In the genomic region with DNA sequence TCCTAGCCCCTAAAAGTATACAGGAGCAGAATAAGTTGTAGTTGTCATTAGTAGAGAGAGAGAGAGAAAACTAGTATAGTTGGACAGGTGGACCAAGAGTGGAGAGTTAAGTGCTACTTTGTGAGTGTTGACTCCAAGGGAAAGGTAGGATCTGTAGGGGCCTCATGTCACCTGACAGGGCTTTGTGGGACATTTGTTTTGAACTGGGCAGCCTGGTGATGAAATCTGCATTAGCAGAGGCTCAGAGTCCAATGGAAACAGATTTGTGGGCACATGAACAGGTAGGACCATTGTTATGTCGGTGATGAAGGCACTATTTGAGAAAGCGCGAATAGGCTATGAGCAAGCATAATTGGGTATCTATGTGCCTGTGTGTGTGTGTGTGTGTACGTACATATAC, we compare ENCODE assay signal across 1 cellular context.
TF ChIP-seq lines count a peak whose summit lies in the region.

No MANE protein-coding gene starts in this region.

TF ChIP-seq in HepG2, 621 proteins besides CTCF, POLR2A, EP300 and RAD21 (continued from another document and continues in another):
- TF ChIP-seq, protein P1, sequence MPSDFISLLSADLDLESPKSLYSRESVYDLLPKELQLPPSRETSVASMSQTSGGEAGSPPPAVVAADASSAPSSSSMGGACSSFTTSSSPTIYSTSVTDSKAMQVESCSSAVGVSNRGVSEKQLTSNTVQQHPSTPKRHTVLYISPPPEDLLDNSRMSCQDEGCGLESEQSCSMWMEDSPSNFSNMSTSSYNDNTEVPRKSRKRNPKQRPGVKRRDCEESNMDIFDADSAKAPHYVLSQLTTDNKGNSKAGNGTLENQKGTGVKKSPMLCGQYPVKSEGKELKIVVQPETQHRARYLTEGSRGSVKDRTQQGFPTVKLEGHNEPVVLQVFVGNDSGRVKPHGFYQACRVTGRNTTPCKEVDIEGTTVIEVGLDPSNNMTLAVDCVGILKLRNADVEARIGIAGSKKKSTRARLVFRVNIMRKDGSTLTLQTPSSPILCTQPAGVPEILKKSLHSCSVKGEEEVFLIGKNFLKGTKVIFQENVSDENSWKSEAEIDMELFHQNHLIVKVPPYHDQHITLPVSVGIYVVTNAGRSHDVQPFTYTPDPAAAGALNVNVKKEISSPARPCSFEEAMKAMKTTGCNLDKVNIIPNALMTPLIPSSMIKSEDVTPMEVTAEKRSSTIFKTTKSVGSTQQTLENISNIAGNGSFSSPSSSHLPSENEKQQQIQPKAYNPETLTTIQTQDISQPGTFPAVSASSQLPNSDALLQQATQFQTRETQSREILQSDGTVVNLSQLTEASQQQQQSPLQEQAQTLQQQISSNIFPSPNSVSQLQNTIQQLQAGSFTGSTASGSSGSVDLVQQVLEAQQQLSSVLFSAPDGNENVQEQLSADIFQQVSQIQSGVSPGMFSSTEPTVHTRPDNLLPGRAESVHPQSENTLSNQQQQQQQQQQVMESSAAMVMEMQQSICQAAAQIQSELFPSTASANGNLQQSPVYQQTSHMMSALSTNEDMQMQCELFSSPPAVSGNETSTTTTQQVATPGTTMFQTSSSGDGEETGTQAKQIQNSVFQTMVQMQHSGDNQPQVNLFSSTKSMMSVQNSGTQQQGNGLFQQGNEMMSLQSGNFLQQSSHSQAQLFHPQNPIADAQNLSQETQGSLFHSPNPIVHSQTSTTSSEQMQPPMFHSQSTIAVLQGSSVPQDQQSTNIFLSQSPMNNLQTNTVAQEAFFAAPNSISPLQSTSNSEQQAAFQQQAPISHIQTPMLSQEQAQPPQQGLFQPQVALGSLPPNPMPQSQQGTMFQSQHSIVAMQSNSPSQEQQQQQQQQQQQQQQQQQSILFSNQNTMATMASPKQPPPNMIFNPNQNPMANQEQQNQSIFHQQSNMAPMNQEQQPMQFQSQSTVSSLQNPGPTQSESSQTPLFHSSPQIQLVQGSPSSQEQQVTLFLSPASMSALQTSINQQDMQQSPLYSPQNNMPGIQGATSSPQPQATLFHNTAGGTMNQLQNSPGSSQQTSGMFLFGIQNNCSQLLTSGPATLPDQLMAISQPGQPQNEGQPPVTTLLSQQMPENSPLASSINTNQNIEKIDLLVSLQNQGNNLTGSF (CRISPR knock-in tag; IDR thresholded peaks at IDR 0.05): no peak
- TF ChIP-seq TFE3 (CRISPR knock-in tag; IDR thresholded peaks at IDR 0.05) (peak; percentile 84), BCLAF1 (IDR thresholded peaks at IDR 0.05) (no peak), MLLT10 (CRISPR knock-in tag; IDR thresholded peaks at IDR 0.05) (no peak), PAWR (CRISPR knock-in tag; IDR thresholded peaks at IDR 0.05; ENCODE audit: borderline replicate concordance) (no peak), ZBTB14 (CRISPR knock-in tag; IDR thresholded peaks at IDR 0.05) (no peak), DMAP1 (CRISPR knock-in tag; IDR thresholded peaks at IDR 0.05) (no peak), SNAPC2 (CRISPR knock-in tag; IDR thresholded peaks at IDR 0.05) (no peak), GATAD2A (CRISPR knock-in tag; IDR thresholded peaks at IDR 0.05) (peak; percentile 47), RARA (CRISPR knock-in tag; IDR thresholded peaks at IDR 0.05) (no peak), SMYD3 (CRISPR knock-in tag; IDR thresholded peaks at IDR 0.05) (no peak), HDAC6 (IDR thresholded peaks at IDR 0.05; ENCODE audit: low read depth, low read length) (no peak), GFI1 (CRISPR knock-in tag; IDR thresholded peaks at IDR 0.05; ENCODE audit: borderline replicate concordance) (peak; percentile 73; the same call in 1 of the 2 replicates), PAF1 (CRISPR knock-in tag; IDR thresholded peaks at IDR 0.05) (no peak), CEBPB (IDR thresholded peaks at IDR 0.05; ENCODE audit: borderline replicate concordance, low read depth, low read length) (peak; percentile 36; the same call in 1 of the 2 replicates), GMEB1 (CRISPR knock-in tag; IDR thresholded peaks at IDR 0.05; ENCODE audit: borderline replicate concordance) (no peak), ZNF660 (CRISPR knock-in tag; IDR thresholded peaks at IDR 0.05; ENCODE audit: borderline replicate concordance, low read depth) (no peak), SIN3B (IDR thresholded peaks at IDR 0.05; ENCODE audit: low read length) (no peak), ZNF513 (CRISPR knock-in tag; conservative IDR thresholded peaks at IDR 0.05) (no peak), ARNT2 (CRISPR knock-in tag; IDR thresholded peaks at IDR 0.05; ENCODE audit: low read depth) (no peak), ZSCAN12 (CRISPR knock-in tag; IDR thresholded peaks at IDR 0.05) (no peak), BHLHE40 (IDR thresholded peaks at IDR 0.05; ENCODE audit: low read length) (0 out of 2 replicates have a peak, but pooled peaks have one; percentile 38), ZNF230 (CRISPR knock-in tag; IDR thresholded peaks at IDR 0.05) (no peak), EHMT2 (IDR thresholded peaks at IDR 0.05; ENCODE audit: borderline replicate concordance, low read depth, low read length) (peak; percentile 49; the same call in 1 of the 2 replicates), ZBTB21 (CRISPR knock-in tag; IDR thresholded peaks at IDR 0.05) (no peak), TRAFD1 (CRISPR knock-in tag; IDR thresholded peaks at IDR 0.05; ENCODE audit: borderline replicate concordance) (no peak), RBFOX2 (IDR thresholded peaks at IDR 0.05; ENCODE audit: low read depth, low read length) (no peak), ZNF33A (CRISPR knock-in tag; IDR thresholded peaks at IDR 0.05; ENCODE audit: borderline replicate concordance) (no peak), MAX (IDR thresholded peaks at IDR 0.05) (no peak), FOXO1 (CRISPR knock-in tag; IDR thresholded peaks at IDR 0.05) (0 out of 2 replicates have a peak, but pooled peaks have one; percentile 19), ZNF367 (CRISPR knock-in tag; IDR thresholded peaks at IDR 0.05; ENCODE audit: borderline replicate concordance) (no peak), ZNF205 (CRISPR knock-in tag; IDR thresholded peaks at IDR 0.05) (no peak), ZNF644 (CRISPR knock-in tag; IDR thresholded peaks at IDR 0.05; ENCODE audit: low read depth) (peak; percentile 62; the same call in 1 of the 2 replicates), SYNCRIP (IDR thresholded peaks at IDR 0.05; ENCODE audit: insufficient read depth, low read depth, low read length) (no peak), SOX13 (IDR thresholded peaks at IDR 0.05) (no peak), SOX13 (CRISPR knock-in tag; conservative IDR thresholded peaks at IDR 0.05 in 1 of 2, IDR thresholded peaks at IDR 0.05 in 1 of 2) (peak in 1 of 2 experiments; percentile 75; a peak in 2 of 4 replicates)
- TF ChIP-seq, protein P2, sequence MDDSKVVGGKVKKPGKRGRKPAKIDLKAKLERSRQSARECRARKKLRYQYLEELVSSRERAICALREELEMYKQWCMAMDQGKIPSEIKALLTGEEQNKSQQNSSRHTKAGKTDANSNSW (CRISPR knock-in tag; IDR thresholded peaks at IDR 0.05; ENCODE audit: borderline replicate concordance): no peak
- TF ChIP-seq, protein P3, sequence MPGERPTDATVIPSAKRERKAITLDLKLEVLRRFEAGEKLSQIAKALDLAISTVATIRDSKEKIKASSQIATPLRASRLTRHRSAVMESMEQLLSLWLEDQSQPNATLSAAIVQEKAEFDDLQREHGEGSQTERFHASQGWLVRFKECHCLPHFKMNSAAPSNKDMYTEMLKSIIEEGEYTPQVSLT (CRISPR knock-in tag; IDR thresholded peaks at IDR 0.05; ENCODE audit: borderline replicate concordance, low read depth): no peak
- TF ChIP-seq, protein P4, sequence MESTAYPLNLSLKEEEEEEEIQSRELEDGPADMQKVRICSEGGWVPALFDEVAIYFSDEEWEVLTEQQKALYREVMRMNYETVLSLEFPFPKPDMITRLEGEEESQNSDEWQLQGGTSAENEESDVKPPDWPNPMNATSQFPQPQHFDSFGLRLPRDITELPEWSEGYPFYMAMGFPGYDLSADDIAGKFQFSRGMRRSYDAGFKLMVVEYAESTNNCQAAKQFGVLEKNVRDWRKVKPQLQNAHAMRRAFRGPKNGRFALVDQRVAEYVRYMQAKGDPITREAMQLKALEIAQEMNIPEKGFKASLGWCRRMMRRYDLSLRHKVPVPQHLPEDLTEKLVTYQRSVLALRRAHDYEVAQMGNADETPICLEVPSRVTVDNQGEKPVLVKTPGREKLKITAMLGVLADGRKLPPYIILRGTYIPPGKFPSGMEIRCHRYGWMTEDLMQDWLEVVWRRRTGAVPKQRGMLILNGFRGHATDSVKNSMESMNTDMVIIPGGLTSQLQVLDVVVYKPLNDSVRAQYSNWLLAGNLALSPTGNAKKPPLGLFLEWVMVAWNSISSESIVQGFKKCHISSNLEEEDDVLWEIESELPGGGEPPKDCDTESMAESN (CRISPR knock-in tag; conservative IDR thresholded peaks at IDR 0.05): no peak
